In genomic region chr15:50353999-50354837, GRCh38 we compare ENCODE assay signal across 8 cellular contexts. TPM values are rescaled to one million over a fixed set of nuclear protein-coding genes. Genes with fewer than 3 reads are reported as not detected.
DNase-seq lines count a peak whose midpoint lies in the region; ATAC-seq and TF ChIP-seq lines count a peak whose summit lies in the region.

No MANE protein-coding gene starts in this region.

- H3K4me1 ChIP-seq in CD4-positive, alpha-beta memory T cell (ENCODE audit: insufficient read depth, low read length), result peaks cover 63% of the 10 kb centered on the region
- H3K4me1 ChIP-seq in SJCRH30, result 0 out of 2 replicates have a peak, but pooled peaks cover 7% of the 10 kb centered on the region
- H3K4me1 ChIP-seq in thymus (ENCODE audit: control insufficient read depth, insufficient read depth, low read length), result peaks cover 24% of the 10 kb centered on the region

- H3K27ac Mint-ChIP-seq in CD4-positive, alpha-beta memory T cell, result peak overlapping the region; percentile 99 to 100 (median 99)
- peak overlapping the region; percentile 100 for H3K27ac Mint-ChIP-seq in activated naive CD4-positive, alpha-beta T cell treated with anti-CD3 and anti-CD28 coated beads, Interleukin-2, amount 50 U/mL, for 72 hours
- H3K27ac Mint-ChIP-seq in glutamatergic neuron (ENCODE audit: unreplicated experiment) (peak overlapping the region; percentile 100), osteocyte (ENCODE audit: unreplicated experiment) (peak overlapping the region; percentile 100)

- POLR2A ChIA-PET in CD4-positive, alpha-beta memory T cell (lab: Charles Lee; ENCODE audit: partially characterized antibody), result interaction anchor here (0.5 to 8.0 kb wide), 43 partner anchors 8 to 1825 kb away, joined by 3 to 143 read pairs (median 6); partner anchors contain the start of genes AP4E1, CEP152, COPS2 and DTWD1

- WGBS in thymus, result under 1% methylated on average over 77 of the region's 77 CpGs

- peaks cover 0 to 6% (median 0%) of the 10 kb centered on the region in 8 donors for H3K9me3 Mint-ChIP-seq in CD4-positive, alpha-beta memory T cell
- H3K9me3 Mint-ChIP-seq in activated naive CD4-positive, alpha-beta T cell treated with anti-CD3 and anti-CD28 coated beads, Interleukin-2, amount 50 U/mL, for 72 hours, result no peaks in the 10 kb centered on the region
- H3K9me3 Mint-ChIP-seq in glutamatergic neuron (ENCODE audit: unreplicated experiment) (peaks cover 20% of the 10 kb centered on the region), osteocyte (ENCODE audit: unreplicated experiment) (no peaks in the 10 kb centered on the region)

- CTCF ChIA-PET in CD4-positive, alpha-beta memory T cell (lab: Charles Lee; ENCODE audit: partially characterized antibody), result interaction anchor here (1.4 to 2.3 kb wide), 3 partner anchors 37 to 38 kb away, joined by 3 to 9 read pairs (median 4); no protein-coding TSS in a partner anchor

- peaks cover 20 to 40% of the 10 kb centered on the region in 2 donors for H3K36me3 Mint-ChIP-seq in CD4-positive, alpha-beta memory T cell
- peaks cover 54% of the 10 kb centered on the region in 2 donors for H3K36me3 Mint-ChIP-seq in activated naive CD4-positive, alpha-beta T cell treated with anti-CD3 and anti-CD28 coated beads, Interleukin-2, amount 50 U/mL, for 72 hours
- peaks cover 9% of the 10 kb centered on the region for H3K36me3 Mint-ChIP-seq in glutamatergic neuron (ENCODE audit: unreplicated experiment)
- H3K36me3 Mint-ChIP-seq in osteocyte (ENCODE audit: unreplicated experiment), result peaks cover 22% of the 10 kb centered on the region

- H3K4me1 Mint-ChIP-seq in CD4-positive, alpha-beta memory T cell, result peaks cover 42 to 84% (median 51%) of the 10 kb centered on the region in 4 donors
- H3K4me1 Mint-ChIP-seq in glutamatergic neuron (ENCODE audit: low read depth, unreplicated experiment), result peaks cover 17% of the 10 kb centered on the region
- peaks cover 55% of the 10 kb centered on the region for H3K4me1 Mint-ChIP-seq in osteocyte (ENCODE audit: unreplicated experiment)

- no peak for TF ChIP-seq CTCF in glutamatergic neuron (IDR thresholded peaks at IDR 0.05; ENCODE audit: partially characterized antibody, unreplicated experiment)
- no peak for TF ChIP-seq CTCF in osteocyte (IDR thresholded peaks at IDR 0.05)

- no peaks in the 10 kb centered on the region for H3K27me3 ChIP-seq in CD4-positive, alpha-beta memory T cell (ENCODE audit: insufficient read depth, low read length)
- no peaks in the 10 kb centered on the region for H3K27me3 ChIP-seq in SJCRH30
- H3K27me3 ChIP-seq in thymus (ENCODE audit: control insufficient read depth, insufficient read depth), result no peaks in the 10 kb centered on the region

- ATAC-seq in GM19372 (IDR thresholded peaks at IDR 0.05; ENCODE audit: low read depth, unreplicated experiment) (peak; percentile 32), HG03571 (IDR thresholded peaks at IDR 0.05; ENCODE audit: unreplicated experiment) (peak; percentile 23)
- ATAC-seq in activated naive CD4-positive, alpha-beta T cell treated with anti-CD3 and anti-CD28 coated beads, Interleukin-2, amount 50 U/mL, for 72 hours, result peak; percentile 59 to 68

- intact Hi-C loops in CD4-positive, alpha-beta memory T cell (cut with micrococcal nuclease), result loop anchor here (1.0 to 10.0 kb wide), 9 partner anchors 38 to 1543 kb away; partner anchors contain the start of genes CEP152, COPS2, EID1 and FAM227B

- H3K27me3 Mint-ChIP-seq in CD4-positive, alpha-beta memory T cell, result peaks cover 0 to 2% of the 10 kb centered on the region in 2 donors
- H3K27me3 Mint-ChIP-seq in glutamatergic neuron (ENCODE audit: unreplicated experiment) (peaks cover 18% of the 10 kb centered on the region), osteocyte (ENCODE audit: unreplicated experiment) (no peaks in the 10 kb centered on the region)

- H3K4me3 ChIP-seq in CD4-positive, alpha-beta memory T cell (ENCODE audit: low read length in 2 of 2), result peak overlapping the region; percentile 80 to 95
- peak overlapping the region; percentile 93 for H3K4me3 ChIP-seq in SJCRH30
- H3K4me3 ChIP-seq in thymus (ENCODE audit: low read length), result peak overlapping the region; percentile 92

- peak overlapping the region; percentile 97 to 100 (median 99) for H3K4me3 Mint-ChIP-seq in CD4-positive, alpha-beta memory T cell
- peak overlapping the region; percentile 100 for H3K4me3 Mint-ChIP-seq in glutamatergic neuron (ENCODE audit: unreplicated experiment)
- H3K4me3 Mint-ChIP-seq in osteocyte (ENCODE audit: unreplicated experiment), result peak overlapping the region; percentile 96

- DNase-seq in CD4-positive, alpha-beta memory T cell, result peak; percentile 64 to 72 (median 68)
- DNase-seq in SJCRH30 (peak; percentile 69 to 81), glutamatergic neuron (peak; percentile 68), osteocyte (ENCODE audit: extremely low spot score, unreplicated experiment) (peak; percentile 85)
- peak; percentile 65 to 74 for DNase-seq in activated naive CD4-positive, alpha-beta T cell treated with anti-CD3 and anti-CD28 coated beads, Interleukin-2, amount 50 U/mL, for 72 hours (ENCODE audit: low spot score in 2 of 2)

- H3K36me3 ChIP-seq in CD4-positive, alpha-beta memory T cell (ENCODE audit: insufficient read depth, low read length), result no peaks in the 10 kb centered on the region
- H3K36me3 ChIP-seq in SJCRH30 (peaks cover 18% of the 10 kb centered on the region), thymus (ENCODE audit: control insufficient read depth, insufficient read depth) (no peaks in the 10 kb centered on the region)

- no peaks in the 10 kb centered on the region for H3K9me3 ChIP-seq in CD4-positive, alpha-beta memory T cell (ENCODE audit: control insufficient read depth in 1 of 2, low read length in 2 of 2)
- H3K9me3 ChIP-seq in SJCRH30 (replicated peaks), result no peaks in the 10 kb centered on the region
- H3K9me3 ChIP-seq in thymus (ENCODE audit: control insufficient read depth), result no peaks in the 10 kb centered on the region

- peak overlapping the region; percentile 99 for H3K27ac ChIP-seq in CD4-positive, alpha-beta memory T cell (ENCODE audit: low read depth, low read length)
- peak overlapping the region; percentile 98 for H3K27ac ChIP-seq in SJCRH30
- H3K27ac ChIP-seq in thymus (ENCODE audit: low read depth), result peak overlapping the region; percentile 100

RNA-seq across cellular contexts. Expression of gene GABPB1, which starts 0.8 kb away (rescaled TPM):
- total RNA-seq in CD4-positive, alpha-beta memory T cell, result 10 to 100 TPM; 15.1 to 17.0 TPM
- 10 to 100 TPM; 28.9 to 31.6 TPM for polyA plus RNA-seq in CD4-positive, alpha-beta memory T cell
- 41.3 and 41.4 TPM in 2 replicates for total RNA-seq in SJCRH30 (2014; rRNA removed; shearing (Covaris generic))
- 10 to 100 TPM; 41.1 to 53.8 TPM for total RNA-seq in activated naive CD4-positive, alpha-beta T cell treated with anti-CD3 and anti-CD28 coated beads, Interleukin-2, amount 50 U/mL, for 72 hours
- total RNA-seq in glutamatergic neuron (ENCODE audit: unreplicated experiment) (23.9 TPM), osteocyte (15.9 and 18.9 TPM in 2 replicates)
- polyA plus RNA-seq in thymus, result 26.5 TPM

Comparison
In these comparisons a context has a peak if more than half of its experiments do, and no peak if none do; other contexts are left out.
1. Peak in every context shown above with its lines: DNase-seq, ATAC-seq, H3K4me3 ChIP-seq and H3K27ac ChIP-seq.